ENCODE assay signal across 17 cellular contexts in genomic region chr15:58559904-58560588, GRCh38.
"Had no signal": no experiment of that assay in that cellular context is flagged by ENCODE, and none has a peak within 500 bp of the region (broad histone marks: within the 10 kb centered on the region; RNA-seq: fewer than 3 reads in every experiment).

No MANE protein-coding gene starts in this region.

- H3K36me3 ChIP-seq: cardiac muscle cell, left lung, prostate gland, upper lobe of right lung had no signal

- H3K27ac ChIP-seq: cardiac muscle cell, dorsolateral prefrontal cortex, epithelial cell of prostate, left lung, prostate gland, testis, upper lobe of right lung had no signal

- H3K27me3 ChIP-seq: cardiac muscle cell, dorsolateral prefrontal cortex, left lung, testis, upper lobe of right lung had no signal

- H3K4me1 ChIP-seq: prostate gland, upper lobe of right lung had no signal

- FAIRE-seq: frontal cortex, kidney had no signal

- H3K9me3 ChIP-seq: left lung, prostate gland, testis, upper lobe of right lung had no signal

- DNase-seq: activated CD4-positive, alpha-beta T cell treated with anti-CD3 and anti-CD28 coated beads, Interleukin-2, amount 50 U/mL, for 4 hours; activated naive CD4-positive, alpha-beta T cell; activated naive CD8-positive, alpha-beta T cell treated with anti-CD3 and anti-CD28 coated beads for 36 hours; activated T-cell treated with anti-CD3 and anti-CD28 coated beads for 4 hours; amygdala; dorsolateral prefrontal cortex; kidney; left lung; naive B cell; right cardiac atrium; stimulated activated CD4-positive, alpha-beta T cell treated with anti-CD3 and anti-CD28 coated beads, Interleukin-4, amount 100 ng/mL, for 4 hours; testis; upper lobe of right lung had no signal

- H3K4me3 ChIP-seq: cardiac muscle cell, dorsolateral prefrontal cortex, left lung, prostate gland, testis, upper lobe of right lung had no signal
